ENCODE assay signal across 8 cellular contexts in genomic region chr10:89644691-89644966, GRCh38. TPM values are rescaled to one million over a fixed set of nuclear protein-coding genes. Genes with fewer than 3 reads are reported as not detected.
DNase-seq lines count a peak whose midpoint lies in the region; ATAC-seq and FAIRE-seq lines count a peak whose summit lies in the region.

No MANE protein-coding gene starts in this region.

- CTCF ChIA-PET in activated naive CD4-positive, alpha-beta T cell treated with anti-CD3 and anti-CD28 coated beads, Interleukin-2, amount 10 ng/mL, durations not matched to agents 7 days and 5 days (lab: Charles Lee) = no interaction called here

- H3K9me3 Mint-ChIP-seq in activated naive CD4-positive, alpha-beta T cell treated with anti-CD3 and anti-CD28 coated beads, Interleukin-2, amount 50 U/mL, for 72 hours = no peaks in the 10 kb centered on the region
- no peaks in the 10 kb centered on the region for H3K9me3 Mint-ChIP-seq in activated naive CD4-positive, alpha-beta T cell treated with anti-CD3 and anti-CD28 coated beads, Interleukin-2, amount 10 ng/mL, durations not matched to agents 7 days and 5 days

- DNase-seq in activated naive CD4-positive, alpha-beta T cell treated with anti-CD3 and anti-CD28 coated beads, Interleukin-2, amount 50 U/mL, for 72 hours (ENCODE audit: low spot score in 2 of 2) = no peak
- no peak for DNase-seq in activated naive CD4-positive, alpha-beta T cell treated with anti-CD3 and anti-CD28 coated beads, Interleukin-2, amount 10 ng/mL, durations not matched to agents 7 days and 5 days
- DNase-seq in T-helper 17 cell = no peak
- peak; percentile 45 for DNase-seq in hepatic stellate cell (ENCODE audit: low spot score)
- no peak for DNase-seq in small intestine
- DNase-seq in AG08395 (ENCODE audit: low spot score) = no peak
- DNase-seq in DMS79 (lab: John Stamatoyannopoulos, UW) = no peak

- H3K4me1 ChIP-seq in small intestine (ENCODE audit: control insufficient read depth in 2 of 2, insufficient read depth in 1 of 2, low read depth in 1 of 2, low read length in 1 of 2) = peaks cover 0 to 2% of the 10 kb centered on the region in 2 donors

- peak overlapping the region; percentile 91 for H3K4me3 ChIP-seq in small intestine (ENCODE audit: low read depth in 1 of 2, low read length in 2 of 2)

- peak overlapping the region; percentile 91 to 92 for H3K27ac ChIP-seq in small intestine (ENCODE audit: low read depth in 1 of 2, low read length in 1 of 2)

- no peaks in the 10 kb centered on the region for H3K36me3 ChIP-seq in small intestine (ENCODE audit: control insufficient read depth in 2 of 2, insufficient read depth in 2 of 2, low read length in 2 of 2)

- H3K27me3 ChIP-seq in small intestine (ENCODE audit: control insufficient read depth in 2 of 2, insufficient read depth in 2 of 2, low read length in 2 of 2) = no peaks in the 10 kb centered on the region

- peaks cover 0 to 7% of the 10 kb centered on the region in 2 donors for H3K36me3 Mint-ChIP-seq in activated naive CD4-positive, alpha-beta T cell treated with anti-CD3 and anti-CD28 coated beads, Interleukin-2, amount 50 U/mL, for 72 hours
- H3K36me3 Mint-ChIP-seq in activated naive CD4-positive, alpha-beta T cell treated with anti-CD3 and anti-CD28 coated beads, Interleukin-2, amount 10 ng/mL, durations not matched to agents 7 days and 5 days = no peaks in the 10 kb centered on the region
- H3K36me3 Mint-ChIP-seq in T-helper 17 cell (ENCODE audit: low read depth) = no peaks in the 10 kb centered on the region

- H3K4me1 Mint-ChIP-seq in activated naive CD4-positive, alpha-beta T cell treated with anti-CD3 and anti-CD28 coated beads, Interleukin-2, amount 10 ng/mL, durations not matched to agents 7 days and 5 days = peaks cover 15% of the 10 kb centered on the region
- H3K4me1 Mint-ChIP-seq in T-helper 17 cell = peaks cover 10% of the 10 kb centered on the region

- ATAC-seq in activated naive CD4-positive, alpha-beta T cell treated with anti-CD3 and anti-CD28 coated beads, Interleukin-2, amount 50 U/mL, for 72 hours = peak; percentile 37 to 45
- ATAC-seq in HG02981 (IDR thresholded peaks at IDR 0.05; ENCODE audit: unreplicated experiment) (peak; percentile 27), T-helper 17 cell (peak; percentile 33)

- FAIRE-seq in small intestine (lab: Jason Lieb, UNC) = no peak

- H3K9me3 ChIP-seq in T-helper 17 cell (ENCODE audit: control insufficient read depth, low read length, poor library complexity, severe bottlenecking) (no peaks in the 10 kb centered on the region), small intestine (ENCODE audit: control insufficient read depth, low read depth) (no peaks in the 10 kb centered on the region)

- peaks cover 28% of the 10 kb centered on the region for H3K27me3 Mint-ChIP-seq in activated naive CD4-positive, alpha-beta T cell treated with anti-CD3 and anti-CD28 coated beads, Interleukin-2, amount 10 ng/mL, durations not matched to agents 7 days and 5 days
- H3K27me3 Mint-ChIP-seq in T-helper 17 cell = peaks cover 19% of the 10 kb centered on the region

- no peak overlapping the region for H3K4me3 Mint-ChIP-seq in activated naive CD4-positive, alpha-beta T cell treated with anti-CD3 and anti-CD28 coated beads, Interleukin-2, amount 10 ng/mL, durations not matched to agents 7 days and 5 days
- no peak overlapping the region for H3K4me3 Mint-ChIP-seq in T-helper 17 cell

- H3K27ac Mint-ChIP-seq in activated naive CD4-positive, alpha-beta T cell treated with anti-CD3 and anti-CD28 coated beads, Interleukin-2, amount 50 U/mL, for 72 hours = no peak overlapping the region
- H3K27ac Mint-ChIP-seq in activated naive CD4-positive, alpha-beta T cell treated with anti-CD3 and anti-CD28 coated beads, Interleukin-2, amount 10 ng/mL, durations not matched to agents 7 days and 5 days = no peak overlapping the region
- no peak overlapping the region for H3K27ac Mint-ChIP-seq in T-helper 17 cell

- 0 to 1% (median 0%) methylated on average over 24 to 35 of the region's 35 CpGs for WGBS in small intestine, 3 donors

RNA-seq across cellular contexts. Expression of gene PANK1, which starts 0.4 kb away (rescaled TPM):
- total RNA-seq in activated naive CD4-positive, alpha-beta T cell treated with anti-CD3 and anti-CD28 coated beads, Interleukin-2, amount 50 U/mL, for 72 hours = 1 to 10 TPM; 4.0 to 4.4 TPM
- 1 to 10 TPM; 1.2 to 1.6 TPM for total RNA-seq in T-helper 17 cell
- polyA plus RNA-seq in small intestine = 10 to 100 TPM; 13.1 to 26.8 (median 15.9) TPM

RNA-seq across cellular contexts. Expression of gene KIF20B, which starts 56.8 kb away (rescaled TPM):
- total RNA-seq in activated naive CD4-positive, alpha-beta T cell treated with anti-CD3 and anti-CD28 coated beads, Interleukin-2, amount 50 U/mL, for 72 hours = 10 to 100 TPM; 52.7 to 76.1 TPM
- total RNA-seq in T-helper 17 cell = 10 to 100 TPM; 17.6 to 36.2 TPM
- polyA plus RNA-seq in small intestine = 1 to 10 TPM; 1.6 to 6.1 (median 1.6) TPM
